ENCODE assay signal across 36 cellular contexts in the genomic region with DNA sequence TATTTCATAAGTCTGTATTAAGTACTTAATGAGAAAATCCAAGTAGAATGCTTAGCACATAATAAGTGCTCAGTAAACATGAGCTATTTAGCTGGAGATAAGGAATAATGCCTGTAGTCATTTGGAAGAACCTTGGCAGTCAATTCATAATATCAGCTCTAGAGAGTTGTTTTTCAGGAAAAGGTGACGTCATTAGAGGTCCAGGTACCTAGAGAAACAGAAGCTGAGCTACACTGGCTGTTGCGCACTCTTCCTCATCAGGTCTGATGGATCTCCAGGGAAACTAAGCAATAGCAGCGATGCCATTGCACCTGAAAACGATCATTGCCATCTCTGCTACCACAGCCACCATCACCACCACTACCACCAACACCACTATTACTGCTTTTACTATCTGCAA.
DNase-seq lines count a peak whose midpoint lies in the region; ATAC-seq, FAIRE-seq and TF ChIP-seq lines count a peak whose summit lies in the region.
"Had no signal": no experiment of that assay in that cellular context is flagged by ENCODE, and none has a peak within 500 bp of the region (broad histone marks: within the 10 kb centered on the region; RNA-seq: fewer than 3 reads in every experiment).

No MANE protein-coding gene starts in this region.

- TF ChIP-seq RAD21 in HepG2 (CRISPR knock-in tag; IDR thresholded peaks at IDR 0.05) (no peak), K562 (CRISPR knock-in tag; conservative IDR thresholded peaks at IDR 0.05 in 1 of 2, IDR thresholded peaks at IDR 0.05 in 1 of 2) (no peak)

- H3K27ac ChIP-seq in HepG2 (ENCODE audit: extremely low read length, insufficient read depth, low read length) (no peak overlapping the region), right lobe of liver (no peak overlapping the region), HEK293 (ENCODE audit: extremely low read depth, low read depth, low read length) (no peak overlapping the region), K562 (ENCODE audit: extremely low read depth, low read depth, low read length) (no peak overlapping the region)
- H3K27ac ChIP-seq: 22Rv1; A549; BLaER1; BLaER1 treated with 17β-estradiol and CSF1 and Interleukin-3, amounts not matched to agents 10 nM and 100 nM; C4-2B had no signal

- no peaks in the 10 kb centered on the region for H3K9me1 ChIP-seq in K562 (ENCODE audit: control insufficient read depth, insufficient read depth, low read length)

- peak; percentile 10 for DNase-seq in activated CD4-positive, alpha-beta T cell treated with anti-CD3 and anti-CD28 coated beads, Interleukin-2, amount 10 ng/mL, durations not matched to agents 24 days and 14 days
- no peak for DNase-seq in activated CD4-positive, alpha-beta T cell treated with anti-CD3 and anti-CD28 coated beads for 1 hour
- DNase-seq in HepG2 (ENCODE audit: low spot score): no peak
- DNase-seq in right lobe of liver: no peak
- no peak for DNase-seq in K562 (ENCODE audit: extremely low read depth in 1 of 4, low spot score in 3 of 4)
- no peak for DNase-seq in D721Med (ENCODE audit: insufficient read length, low spot score)
- no peak for DNase-seq in Kasumi-1 (lab: John Stamatoyannopoulos, UW)
- DNase-seq: 8988T; ACHN; AML-193; BE2C; C1 segment of cervical spinal cord; Caco-2; Calu3; CD4-positive, alpha-beta memory T cell; CD4-positive, alpha-beta T cell; CD4-positive, CD25-positive, alpha-beta regulatory T cell; CD8-positive, alpha-beta memory T cell; CD8-positive, alpha-beta T cell; COR-L47; DMS 273 treated with DMSO at 0.1 percent for 48 hours; DMS153; DMS53; DMS79; DMS79 treated with DMSO at 0.1 percent for 48 hours; DND-41; EL had no signal

- H3K36me3 Mint-ChIP-seq in activated CD4-positive, alpha-beta T cell treated with anti-CD3 and anti-CD28 coated beads, Interleukin-2, amount 10 ng/mL, durations not matched to agents 24 days and 14 days (ENCODE audit: low read depth): no peaks in the 10 kb centered on the region
- H3K36me3 Mint-ChIP-seq: CD14-positive monocyte; CD4-positive, alpha-beta memory T cell; CD4-positive, CD25-positive, alpha-beta regulatory T cell; CD8-positive, alpha-beta memory T cell; CD8-positive, alpha-beta T cell had no signal

- no peaks in the 10 kb centered on the region for H3K4me1 ChIP-seq in HepG2 (ENCODE audit: insufficient read depth, low read length)
- H3K4me1 ChIP-seq in right lobe of liver: no peaks in the 10 kb centered on the region
- no peaks in the 10 kb centered on the region for H3K4me1 ChIP-seq in HEK293 (ENCODE audit: control insufficient read depth, insufficient read depth, low read length)
- H3K4me1 ChIP-seq in K562 (replicated peaks in 1 of 2; ENCODE audit: control insufficient read depth in 2 of 2, insufficient read depth in 2 of 2, low read length in 2 of 2): no peaks in the 10 kb centered on the region
- H3K4me1 ChIP-seq: A549; BE2C; BLaER1; BLaER1 treated with 17β-estradiol and CSF1 and Interleukin-3, amounts not matched to agents 10 nM and 100 nM; Caco-2 had no signal

- no peak overlapping the region for H3K27ac Mint-ChIP-seq in activated CD4-positive, alpha-beta T cell treated with anti-CD3 and anti-CD28 coated beads, Interleukin-2, amount 10 ng/mL, durations not matched to agents 24 days and 14 days
- H3K27ac Mint-ChIP-seq: B cell; CD14-positive monocyte; CD4-positive, alpha-beta memory T cell; CD4-positive, alpha-beta T cell; CD4-positive, CD25-positive, alpha-beta regulatory T cell; CD8-positive, alpha-beta memory T cell; CD8-positive, alpha-beta T cell had no signal

- H3K4me3 ChIP-seq in HepG2 (replicated peaks in 1 of 3; ENCODE audit: insufficient read depth in 1 of 3, low read depth in 2 of 3, low read length in 3 of 3) (no peak overlapping the region), right lobe of liver (no peak overlapping the region), HEK293 (ENCODE audit: low read depth, low read length) (no peak overlapping the region), K562 (no peak overlapping the region)
- H3K4me3 ChIP-seq: A549; BLaER1; BLaER1 treated with 17β-estradiol and CSF1 and Interleukin-3, amounts not matched to agents 10 nM and 100 nM had no signal

- 0% methylated on average over 4 of the region's 4 CpGs for WGBS in HepG2 (ENCODE audit: low lambda C conversion rate)
- WGBS in right lobe of liver (ENCODE audit: insufficient coverage, low coverage, low lambda C conversion rate, missing lambda C conversion rate): 48% methylated on average over 4 of the region's 4 CpGs
- 2% methylated on average over 4 of the region's 4 CpGs for WGBS in K562 (ENCODE audit: insufficient coverage, low coverage, missing lambda C conversion rate)

- TF ChIP-seq CTCF in HepG2 (CRISPR knock-in tag; IDR thresholded peaks at IDR 0.05): no peak
- no peak for TF ChIP-seq CTCF in right lobe of liver (IDR thresholded peaks at IDR 0.05)
- TF ChIP-seq CTCF in HEK293 (tag by site-specific recombination; IDR thresholded peaks at IDR 0.05): no peak
- no peak for TF ChIP-seq CTCF in K562 (IDR thresholded peaks at IDR 0.05 in 2 of 3, conservative IDR thresholded peaks at IDR 0.05 in 1 of 3; ENCODE audit: insufficient read depth in 2 of 3, low read depth in 1 of 3, low read length in 3 of 3)
- no peak for TF ChIP-seq CTCF in D721Med (IDR thresholded peaks at IDR 0.05; ENCODE audit: insufficient read depth, missing control alignments)

- no peak for TF ChIP-seq POLR2A in HepG2 (IDR thresholded peaks at IDR 0.05; ENCODE audit: insufficient read depth in 1 of 2, low read depth in 2 of 2, low read length in 2 of 2)
- TF ChIP-seq POLR2A in right lobe of liver (IDR thresholded peaks at IDR 0.05): no peak
- no peak for TF ChIP-seq POLR2A in K562 (conservative IDR thresholded peaks at IDR 0.05)

- FAIRE-seq in HepG2 (lab: Jason Lieb, UNC): no peak
- FAIRE-seq in K562 (lab: Jason Lieb, UNC): no peak
- FAIRE-seq in D721Med (lab: Jason Lieb, UNC): no peak
- FAIRE-seq: A204.1, A549 had no signal

- no TSS peak for BruUV-seq in HepG2 (replicated peaks; lab: Mats Ljungman, UMichigan)
- BruUV-seq in K562 (replicated peaks; lab: Mats Ljungman, UMichigan): no TSS peak

- peaks cover 7% of the 10 kb centered on the region for H3K9me3 Mint-ChIP-seq in activated CD4-positive, alpha-beta T cell treated with anti-CD3 and anti-CD28 coated beads, Interleukin-2, amount 10 ng/mL, durations not matched to agents 24 days and 14 days

- H3K79me2 ChIP-seq in HepG2 (ENCODE audit: insufficient read depth, low read length): no peaks in the 10 kb centered on the region
- H3K79me2 ChIP-seq in K562 (ENCODE audit: control insufficient read depth, insufficient read depth, low read length): no peaks in the 10 kb centered on the region

- H3K9ac ChIP-seq in HepG2 (ENCODE audit: insufficient read depth, low read depth, low read length) (no peak overlapping the region), K562 (ENCODE audit: insufficient read depth in 1 of 2, low read depth in 2 of 2, low read length in 2 of 2) (no peak overlapping the region)
- H3K9ac ChIP-seq: BLaER1; BLaER1 treated with 17β-estradiol and CSF1 and Interleukin-3, amounts not matched to agents 10 nM and 100 nM had no signal

- H3K27me3 Mint-ChIP-seq in activated CD4-positive, alpha-beta T cell treated with anti-CD3 and anti-CD28 coated beads, Interleukin-2, amount 10 ng/mL, durations not matched to agents 24 days and 14 days: no peaks in the 10 kb centered on the region
- H3K27me3 Mint-ChIP-seq: B cell; CD4-positive, alpha-beta T cell; CD4-positive, CD25-positive, alpha-beta regulatory T cell had no signal

- no peaks in the 10 kb centered on the region for H4K20me1 ChIP-seq in HepG2 (ENCODE audit: insufficient read depth, low read length)
- no peaks in the 10 kb centered on the region for H4K20me1 ChIP-seq in K562 (replicated peaks; ENCODE audit: control insufficient read depth, insufficient read depth, low read length)
- H4K20me1 ChIP-seq: BLaER1; BLaER1 treated with 17β-estradiol and CSF1 and Interleukin-3, amounts not matched to agents 10 nM and 100 nM had no signal

- H3K9me3 ChIP-seq in HepG2 (ENCODE audit: low read length) (no peaks in the 10 kb centered on the region), right lobe of liver (no peaks in the 10 kb centered on the region), HEK293 (ENCODE audit: control insufficient read depth, insufficient read depth, low read depth, low read length) (no peaks in the 10 kb centered on the region), K562 (replicated peaks; ENCODE audit: control insufficient read depth, insufficient read depth, low read depth, low read length) (no peaks in the 10 kb centered on the region)
- H3K9me3 ChIP-seq: A549, BE2C, BLaER1, Caco-2 had no signal

- no peak overlapping the region for H3K4me3 Mint-ChIP-seq in activated CD4-positive, alpha-beta T cell treated with anti-CD3 and anti-CD28 coated beads, Interleukin-2, amount 10 ng/mL, durations not matched to agents 24 days and 14 days
- H3K4me3 Mint-ChIP-seq: B cell; CD14-positive monocyte; CD4-positive, alpha-beta memory T cell; CD4-positive, alpha-beta T cell; CD4-positive, CD25-positive, alpha-beta regulatory T cell; CD8-positive, alpha-beta memory T cell; CD8-positive, alpha-beta T cell had no signal

- no peak for TF ChIP-seq EP300 in HepG2 (IDR thresholded peaks at IDR 0.05; ENCODE audit: low read depth in 2 of 2, low read length in 2 of 2)
- TF ChIP-seq EP300 in HepG2 (CRISPR knock-in tag; IDR thresholded peaks at IDR 0.05; ENCODE audit: borderline replicate concordance): no peak
- TF ChIP-seq EP300 in K562 (IDR thresholded peaks at IDR 0.05; ENCODE audit: low read length): no peak

- ATAC-seq in HepG2: no peak
- no peak for ATAC-seq in right lobe of liver
- no peak for ATAC-seq in K562
- ATAC-seq: A549; CD8-positive, alpha-beta T cell had no signal

- no peak overlapping the region for H3K4me2 ChIP-seq in HepG2 (ENCODE audit: low read depth, low read length)
- H3K4me2 ChIP-seq in K562 (ENCODE audit: insufficient read depth, low read length): no peak overlapping the region
- H3K4me2 ChIP-seq: A549; BLaER1; BLaER1 treated with 17β-estradiol and CSF1 and Interleukin-3, amounts not matched to agents 10 nM and 100 nM had no signal

- H3K27me3 ChIP-seq in HepG2 (ENCODE audit: control insufficient read depth in 1 of 2, insufficient read depth in 2 of 2, low read length in 2 of 2) (no peaks in the 10 kb centered on the region; a peak in 1 of 5 replicates), right lobe of liver (no peaks in the 10 kb centered on the region), K562 (ENCODE audit: control insufficient read depth in 2 of 2, insufficient read depth in 2 of 2, low read length in 2 of 2) (no peaks in the 10 kb centered on the region)
- H3K27me3 ChIP-seq: BE2C; BLaER1; BLaER1 treated with 17β-estradiol and CSF1 and Interleukin-3, amounts not matched to agents 10 nM and 100 nM had no signal

- no peaks in the 10 kb centered on the region for H3K4me1 Mint-ChIP-seq in activated CD4-positive, alpha-beta T cell treated with anti-CD3 and anti-CD28 coated beads, Interleukin-2, amount 10 ng/mL, durations not matched to agents 24 days and 14 days
- H3K4me1 Mint-ChIP-seq: B cell; CD14-positive monocyte; CD4-positive, alpha-beta memory T cell; CD4-positive, CD25-positive, alpha-beta regulatory T cell; CD8-positive, alpha-beta memory T cell had no signal

- CTCF ChIA-PET in HepG2 (lab: Yijun Ruan, JAX; ENCODE audit: low intra/inter-chr PET ratio, low total read pairs): no interaction called here
- CTCF ChIA-PET in HEK293 (lab: Yijun Ruan, JAX): interaction anchor here (1.1 kb wide), 1 partner anchor 60 kb away, joined by 3 read pairs; no protein-coding TSS in a partner anchor
- CTCF ChIA-PET in K562 (lab: Yijun Ruan, JAX; ENCODE audit: low intra/inter-chr PET ratio): no interaction called here

- POLR2A ChIA-PET in HepG2 (lab: Yijun Ruan, JAX) (no interaction called here), HEK293 (lab: Yijun Ruan, JAX) (no interaction called here), K562 (lab: Yijun Ruan, JAX) (interaction anchor here (0.6 kb wide), 1 partner anchor 868 kb away, joined by 3 read pairs; no protein-coding TSS in a partner anchor)

- H2AFZ ChIP-seq in HepG2 (ENCODE audit: low read length) (no peak overlapping the region), K562 (ENCODE audit: low read depth, low read length) (no peak overlapping the region)

- intact Hi-C loops in activated CD4-positive, alpha-beta T cell treated with anti-CD3 and anti-CD28 coated beads, Interleukin-2, amount 10 ng/mL, durations not matched to agents 24 days and 14 days (cut with micrococcal nuclease): no loop called here
- intact Hi-C loops in HepG2 (cut with micrococcal nuclease; ENCODE audit: unreplicated experiment): no loop called here
- intact Hi-C loops in right lobe of liver (cut with DNase I): no loop called here
- intact Hi-C loops in K562 (cut with micrococcal nuclease): no loop called here

- H3K36me3 ChIP-seq in HepG2 (replicated peaks in 1 of 2; ENCODE audit: control insufficient read depth in 1 of 2, insufficient read depth in 2 of 2, low read length in 2 of 2) (no peaks in the 10 kb centered on the region), right lobe of liver (no peaks in the 10 kb centered on the region), HEK293 (ENCODE audit: control insufficient read depth in 2 of 2, insufficient read depth in 1 of 2, low read length in 2 of 2) (no peaks in the 10 kb centered on the region), K562 (ENCODE audit: control insufficient read depth, insufficient read depth, low read length) (no peaks in the 10 kb centered on the region)
- H3K36me3 ChIP-seq: BE2C; BLaER1; BLaER1 treated with 17β-estradiol and CSF1 and Interleukin-3, amounts not matched to agents 10 nM and 100 nM had no signal

- in situ Hi-C loops in HepG2 (cut with HindIII; ENCODE audit: extremely low pct_ligation_motif_present, low pct_unique_long_range_greater_than_20kb) (no loop called here), K562 (cut with MboI) (no loop called here)
